Comparison of ENCODE assay signal across 8 cellular contexts in the genomic region with DNA sequence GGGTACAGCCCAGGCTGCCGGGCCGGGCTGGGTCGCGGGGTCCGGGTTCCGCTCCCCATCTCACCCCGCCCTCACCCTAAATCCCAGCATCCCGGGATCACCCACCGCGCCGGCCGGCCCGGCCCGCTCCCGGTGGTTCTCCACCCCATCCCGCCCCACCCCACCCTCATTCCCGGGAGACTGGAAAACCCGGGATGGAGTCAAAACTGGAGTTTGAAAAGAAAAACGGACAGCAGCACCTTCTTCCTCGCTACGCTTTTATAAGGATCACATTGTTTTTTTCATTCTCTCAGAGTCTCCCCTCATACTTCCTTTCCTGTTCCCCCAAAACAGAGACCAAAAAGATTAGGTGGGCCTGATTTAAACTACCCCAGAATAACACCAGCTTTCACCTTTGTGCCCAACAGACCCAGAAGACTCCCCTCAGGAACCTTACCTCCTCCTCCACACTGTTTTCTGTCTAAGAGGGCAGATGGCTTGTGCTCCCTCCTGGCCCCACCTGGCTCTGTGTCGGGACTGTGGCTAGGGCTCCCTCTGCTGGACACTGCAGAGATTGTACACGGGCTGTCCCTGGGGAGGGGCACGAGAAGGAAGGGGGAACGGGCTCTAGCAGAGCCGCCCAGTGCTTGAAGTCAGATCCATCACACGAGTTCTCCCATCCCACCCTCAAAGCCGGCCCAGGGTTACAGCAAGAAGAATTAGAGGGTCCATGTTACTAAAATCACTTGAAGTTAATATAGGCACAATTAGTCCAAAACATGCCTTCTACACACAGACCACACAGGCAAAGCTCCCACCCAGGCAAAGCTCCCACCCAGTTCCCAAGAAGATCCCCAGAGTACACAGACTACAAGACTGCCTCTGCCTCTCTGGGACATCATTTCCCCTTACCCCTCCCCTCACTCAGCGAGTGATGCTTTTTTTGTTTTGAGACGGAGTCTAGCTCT. TPM values are rescaled to one million over a fixed set of nuclear protein-coding genes. Genes with fewer than 3 reads are reported as not detected.
A peak's percentile ranks its signal among the peaks of the same experiment; 100 is the strongest.
DNase-seq lines count a peak whose midpoint lies in the region; ATAC-seq and TF ChIP-seq lines count a peak whose summit lies in the region.

No MANE protein-coding gene starts in this region.

- no peaks in the 10 kb centered on the region for H3K36me3 ChIP-seq in right atrium auricular region
- no peaks in the 10 kb centered on the region for H3K36me3 ChIP-seq in uterus

- H3K4me1 ChIP-seq in right atrium auricular region (peaks cover 0 to 34% of the 10 kb centered on the region in 2 donors), uterus (peaks cover 3 to 11% of the 10 kb centered on the region in 2 donors)

- H3K4me3 ChIP-seq in right atrium auricular region: peak overlapping the region; percentile 44 to 73
- peak overlapping the region; percentile 51 to 59 for H3K4me3 ChIP-seq in uterus

- in situ Hi-C loops in GM13977 (cut with MboI; ENCODE audit: low pct_unique_long_range_greater_than_20kb, low sequenced_read_pairs, unreplicated experiment): no loop called here

- H3K9me3 ChIP-seq in right atrium auricular region (no peaks in the 10 kb centered on the region), uterus (no peaks in the 10 kb centered on the region)

- intact Hi-C loops in uterus (cut with DNase I; ENCODE audit: low total_unique reads): no loop called here

- H3K27ac ChIP-seq in right atrium auricular region (peak overlapping the region; percentile 72 to 73), uterus (peak overlapping the region; percentile 88 to 89)

- H3K27me3 ChIP-seq in right atrium auricular region (no peaks in the 10 kb centered on the region), uterus (no peaks in the 10 kb centered on the region)

- ATAC-seq in HG02798 (IDR thresholded peaks at IDR 0.05; ENCODE audit: poor library complexity, unreplicated experiment): peak; percentile 74

- TF ChIP-seq CTCF in GM13977 (IDR thresholded peaks at IDR 0.05; ENCODE audit: extremely low read depth, insufficient read depth, missing control alignments) (peak; percentile 95), right atrium auricular region (IDR thresholded peaks at IDR 0.05) (peak; percentile 95 to 96), uterus (IDR thresholded peaks at IDR 0.05) (peak; percentile 85 to 96 (median 94))

- DNase-seq in GM13977 (ENCODE audit: low spot score) (peak; percentile 96), NCI-H1417 treated with DMSO at 0.1 percent for 48 hours (lab: John Stamatoyannopoulos, UW) (peak; percentile 88), T follicular helper cell (ENCODE audit: low read depth) (peak; percentile 84), amygdala (lab: John Stamatoyannopoulos, UW) (peak in 53 of 56 donors; percentile 10 to 81 (median 47)), right atrium auricular region (ENCODE audit: low spot score) (peak; percentile 88), pulmonary artery endothelial cell (ENCODE audit: low read depth, low spot score) (peak; percentile 51), uterus (peak; percentile 89 to 90)

- TF ChIP-seq POLR2A in uterus (IDR thresholded peaks at IDR 0.05): peak in 1 of 2 donors; percentile 38

RNA-seq across cellular contexts. Expression of a gene that starts 3.0 kb away (rescaled TPM):
- 1 to 10 TPM in 1 of 2 donors, not detected in 1; 1.2 TPM for total RNA-seq in right atrium auricular region
- 0.04 and 0.07 TPM in 2 replicates for total RNA-seq in pulmonary artery endothelial cell
- total RNA-seq in uterus: 1 to 10 TPM in 2 of 4 donors, not detected in 2; 6.1 to 6.6 TPM

RNA-seq across cellular contexts. Expression of a gene that starts 7.5 kb away (rescaled TPM):
- not detected for total RNA-seq in right atrium auricular region
- total RNA-seq in pulmonary artery endothelial cell: not detected in 2 replicates
- not detected for total RNA-seq in uterus

RNA-seq across cellular contexts. Expression of a gene that starts 17.1 kb away (rescaled TPM):
- total RNA-seq in right atrium auricular region (1 to 10 TPM; 3.4 to 4.2 TPM), pulmonary artery endothelial cell (under 0.01 TPM in 1 of 2 replicates, not detected in the other), uterus (1 to 10 TPM; 1.5 to 8.1 (median 3.3) TPM)

RNA-seq across cellular contexts. Expression of a gene that starts 25.3 kb away (rescaled TPM):
- 10 to 100 TPM; 36.9 to 41.0 TPM for total RNA-seq in right atrium auricular region
- total RNA-seq in pulmonary artery endothelial cell: 171 and 179 TPM in 2 replicates
- 100 to 1,000 TPM in 1 of 4 donors, 10 to 100 TPM in 3; 29.1 to 160 (median 76.8) TPM for total RNA-seq in uterus

RNA-seq across cellular contexts. Expression of a gene that starts 28.0 kb away (rescaled TPM):
- total RNA-seq in right atrium auricular region (not detected), pulmonary artery endothelial cell (not detected in 2 replicates), uterus (not detected)

Comparison
In these comparisons a context has a peak if more than half of its experiments do, and no peak if none do; other contexts are left out.
1. Peak in every context shown above with its lines: DNase-seq, ATAC-seq, H3K4me3 ChIP-seq and H3K27ac ChIP-seq.